In genomic region chr7:120402801-120403200, GRCh38 we compare ENCODE assay signal across 27 cellular contexts.
DNase-seq lines count a peak whose midpoint lies in the region; ATAC-seq and TF ChIP-seq lines count a peak whose summit lies in the region.
"Had no signal": no experiment of that assay in that cellular context is flagged by ENCODE, and none has a peak within 500 bp of the region (broad histone marks: within the 10 kb centered on the region; RNA-seq: fewer than 3 reads in every experiment).

No MANE protein-coding gene starts in this region.

- H3K36me3 ChIP-seq in body of pancreas (replicated peaks in 1 of 2; ENCODE audit: insufficient read depth in 1 of 2, low read depth in 2 of 2) = no peaks in the 10 kb centered on the region

- peak; percentile 33 for ATAC-seq in body of pancreas
- no peak for ATAC-seq in GM18873 (IDR thresholded peaks at IDR 0.05; ENCODE audit: low FRiP score, unreplicated experiment)
- no peak for ATAC-seq in GM18867 (IDR thresholded peaks at IDR 0.05; ENCODE audit: unreplicated experiment)
- ATAC-seq: CD8-positive, alpha-beta T cell; HepG2; stimulated activated naive CD8-positive, alpha-beta T cell treated with anti-CD3 and anti-CD28 coated beads, Interleukin-15, Interleukin-2, amounts not matched to agents 100 U/mL and 50 U/mL, for 24 hours; WTC11 had no signal

- intact Hi-C loops in body of pancreas (cut with DNase I) = no loop called here

- H3K27me3 ChIP-seq in body of pancreas = no peaks in the 10 kb centered on the region

- peak overlapping the region in 2 of 4 donors; percentile 25 to 50 for H3K27ac ChIP-seq in body of pancreas
- H3K27ac ChIP-seq: 22Rv1 had no signal

- WGBS in body of pancreas, 2 donors = 0 to 9% methylated on average over 1 of the region's 1 CpG

- no peaks in the 10 kb centered on the region for H3K9me3 ChIP-seq in body of pancreas

- TF ChIP-seq POLR2A in body of pancreas (IDR thresholded peaks at IDR 0.05) = no peak

- H3K4me3 ChIP-seq in body of pancreas = no peak overlapping the region
- no peak overlapping the region for H3K4me3 ChIP-seq in fibroblast of villous mesenchyme (ENCODE audit: low read depth, low read length)
- H3K4me3 ChIP-seq: lung had no signal

- no peak for TF ChIP-seq CTCF in body of pancreas (IDR thresholded peaks at IDR 0.05)
- no peak for TF ChIP-seq CTCF in fibroblast of villous mesenchyme (IDR thresholded peaks at IDR 0.05; ENCODE audit: insufficient read depth, low read depth, low read length)

- DNase-seq in NCI-H82 (lab: John Stamatoyannopoulos, UW) = peak; percentile 35
- no peak for DNase-seq in NCI-H82 treated with DMSO at 0.1 percent for 48 hours (lab: John Stamatoyannopoulos, UW; ENCODE audit: unreplicated experiment)
- no peak for DNase-seq in body of pancreas
- DNase-seq in fibroblast of villous mesenchyme (ENCODE audit: low read depth) = peak; percentile 6
- DNase-seq in OCI-M2 (lab: John Stamatoyannopoulos, UW; ENCODE audit: unreplicated experiment) = no peak
- DNase-seq in central memory CD4-positive, alpha-beta T cell = no peak
- DNase-seq: activated naive CD8-positive, alpha-beta T cell treated with anti-CD3 and anti-CD28 coated beads for 36 hours; AML-193; CD8-positive, alpha-beta T cell; cortex of kidney; DMS153; foreskin melanocyte; GDM1; hippocampal formation; NCI-H1105 treated with DMSO at 0.1 percent for 48 hours; NCI-H2081; occipital lobe; retina; stimulated activated CD4-positive, alpha-beta T cell treated with anti-CD3 and anti-CD28 coated beads, Interleukin-4, amount 100 ng/mL, for 4 hours; stimulated activated naive CD8-positive, alpha-beta T cell treated with anti-CD3 and anti-CD28 coated beads, Interleukin-15, Interleukin-2, amounts not matched to agents 100 U/mL and 50 U/mL, for 24 hours; T-helper 9 cell had no signal

- H3K4me1 ChIP-seq in body of pancreas = peaks cover 7% of the 10 kb centered on the region

Comparison
In these comparisons a context has a peak if more than half of its experiments do, and no peak if none do; other contexts are left out.
1. DNase-seq: peak in NCI-H82 (single experiment) and fibroblast of villous mesenchyme (single experiment); none in NCI-H82 treated with DMSO at 0.1 percent for 48 hours (single experiment), body of pancreas (0 of 4), OCI-M2 (single experiment) and central memory CD4-positive, alpha-beta T cell (single experiment).